Comparison of ENCODE assay signal across 8 cellular contexts in genomic region chr20:956330-956951, GRCh38. TPM values are rescaled to one million over a fixed set of nuclear protein-coding genes. Genes with fewer than 3 reads are reported as not detected.
A peak's percentile ranks its signal among the peaks of the same experiment; 100 is the strongest.
DNase-seq lines count a peak whose midpoint lies in the region; ATAC-seq and TF ChIP-seq lines count a peak whose summit lies in the region.

No MANE protein-coding gene starts in this region.

- no peaks in the 10 kb centered on the region for H3K4me1 ChIP-seq in foreskin keratinocyte
- H3K4me1 ChIP-seq in testis, result no peaks in the 10 kb centered on the region

- no peaks in the 10 kb centered on the region for H3K36me3 ChIP-seq in testis (ENCODE audit: low read depth, missing control alignments)

- ATAC-seq in foreskin keratinocyte (peak; percentile 68), omental fat pad (ENCODE audit: low FRiP score) (peak; percentile 64), HG02798 (IDR thresholded peaks at IDR 0.05; ENCODE audit: poor library complexity, unreplicated experiment) (no peak)

- TF ChIP-seq CTCF in GM12874 (IDR thresholded peaks at IDR 0.05; ENCODE audit: insufficient read depth, low read depth, low read length) (peak; percentile 94), foreskin keratinocyte (conservative IDR thresholded peaks at IDR 0.05) (peak; percentile 93), omental fat pad (IDR thresholded peaks at IDR 0.05) (peak in 2 of 3 donors; percentile 78 to 88), testis (IDR thresholded peaks at IDR 0.05) (peak; percentile 94 to 99 (median 97))

- DNase-seq in HUDEP-2 (lab: John Stamatoyannopoulos, UW; ENCODE audit: unreplicated experiment in 76 of 76) (peak in 60 of 76 experiments; percentile 5 to 79 (median 47)), RPMI8226 (peak; percentile 76), foreskin keratinocyte (peak in 1 of 2 donors; percentile 19), omental fat pad (ENCODE audit: low spot score) (peak; percentile 66), testis (peak; percentile 86)
- peak; percentile 58 for DNase-seq in activated T-helper 9 cell treated with anti-CD3 and anti-CD28 coated beads, Interleukin-2, amount 50 U/mL, for 16 hours (ENCODE audit: low read depth)

- 13 to 28% methylated on average over 6 to 13 of the region's 13 CpGs for WGBS in testis, 2 donors

- H3K27me3 ChIP-seq in foreskin keratinocyte (peaks cover 11% of the 10 kb centered on the region), testis (no peaks in the 10 kb centered on the region)

- no peak overlapping the region for H3K4me3 ChIP-seq in testis

- no peaks in the 10 kb centered on the region for H3K9me3 ChIP-seq in testis

- TF ChIP-seq POLR2A in testis (IDR thresholded peaks at IDR 0.05), result no peak

- H3K27ac ChIP-seq in foreskin keratinocyte (no peak overlapping the region), testis (no peak overlapping the region)

- intact Hi-C loops in testis (cut with DNase I; ENCODE audit: low total_unique reads), result loop anchor here (2.0 to 10.0 kb wide), 2 partner anchors 72 to 140 kb away; no protein-coding TSS in a partner anchor

RNA-seq across cellular contexts. Expression of gene ANGPT4, which starts 40.3 kb away (rescaled TPM):
- not detected in 2 replicates for total RNA-seq in foreskin keratinocyte
- polyA plus RNA-seq in foreskin keratinocyte, result not detected in 2 replicates
- total RNA-seq in omental fat pad, result 10 to 100 TPM in 1 of 4 donors, 1 to 10 TPM in 2, under 1 TPM in 1; 0.44 to 27.6 (median 3.4) TPM
- under 1 TPM; 0.56 to 0.79 TPM for total RNA-seq in testis
- polyA plus RNA-seq in testis (ENCODE audit: insufficient read depth, low read depth, low replicate concordance), result 1.2 TPM

RNA-seq across cellular contexts. Expression of gene RSPO4, which starts 45.7 kb away (rescaled TPM):
- not detected in 2 replicates for total RNA-seq in foreskin keratinocyte
- 0.07 TPM in 1 of 2 replicates, not detected in the other for polyA plus RNA-seq in foreskin keratinocyte
- not detected for total RNA-seq in omental fat pad
- 1 to 10 TPM; 2.2 to 2.6 TPM for total RNA-seq in testis
- 3.2 TPM for polyA plus RNA-seq in testis (ENCODE audit: insufficient read depth, low read depth, low replicate concordance)
